Comparison of ENCODE assay signal across 1 cellular context in the genomic region with DNA sequence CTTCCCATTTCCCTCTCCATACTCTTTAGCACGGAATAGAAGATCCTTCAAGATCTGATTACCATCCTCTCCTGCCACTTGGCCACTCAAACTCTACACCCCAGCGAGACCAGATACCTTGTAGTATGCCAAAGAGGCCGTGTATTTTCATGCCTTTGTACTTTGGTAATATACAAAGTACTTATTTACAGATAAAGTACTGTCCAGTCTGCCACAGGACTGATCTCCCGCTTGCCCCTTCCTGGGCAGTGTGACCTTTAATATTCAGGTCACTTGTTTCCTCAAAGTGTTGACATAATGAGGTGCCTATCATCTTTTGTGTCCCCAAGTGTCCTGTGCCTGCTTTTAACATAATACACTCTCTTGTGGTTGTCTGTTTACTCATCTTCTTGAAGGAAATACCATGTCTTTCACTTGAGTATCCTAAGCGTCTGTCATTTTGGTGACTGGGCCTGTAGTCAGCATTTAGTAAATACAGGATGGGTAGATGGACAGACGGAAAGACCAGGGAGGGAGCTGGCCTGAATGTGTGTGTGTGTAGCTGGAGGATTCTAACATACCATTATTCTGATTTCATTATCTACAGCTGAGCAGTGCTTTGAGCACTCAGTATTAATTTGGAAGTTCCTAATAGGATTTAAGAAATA.
TF ChIP-seq lines count a peak whose summit lies in the region.

No MANE protein-coding gene starts in this region.

TF ChIP-seq in IMR-90, 13 proteins besides CTCF, POLR2A, EP300 and RAD21:
- TF ChIP-seq NFE2L2 (IDR thresholded peaks at IDR 0.05; ENCODE audit: low read depth, low read length) (no peak), MAFK (IDR thresholded peaks at IDR 0.05; ENCODE audit: low read depth, low read length) (no peak), BHLHE40 (IDR thresholded peaks at IDR 0.05; ENCODE audit: low read depth, low read length) (no peak), FOS (IDR thresholded peaks at IDR 0.05; ENCODE audit: low read depth, low read length) (no peak)
- TF ChIP-seq, protein P1, sequence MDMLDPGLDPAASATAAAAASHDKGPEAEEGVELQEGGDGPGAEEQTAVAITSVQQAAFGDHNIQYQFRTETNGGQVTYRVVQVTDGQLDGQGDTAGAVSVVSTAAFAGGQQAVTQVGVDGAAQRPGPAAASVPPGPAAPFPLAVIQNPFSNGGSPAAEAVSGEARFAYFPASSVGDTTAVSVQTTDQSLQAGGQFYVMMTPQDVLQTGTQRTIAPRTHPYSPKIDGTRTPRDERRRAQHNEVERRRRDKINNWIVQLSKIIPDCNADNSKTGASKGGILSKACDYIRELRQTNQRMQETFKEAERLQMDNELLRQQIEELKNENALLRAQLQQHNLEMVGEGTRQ (IDR thresholded peaks at IDR 0.05; ENCODE audit: low read depth, low read length) = no peak
TF ChIP-seq in IMR-90: peak in this region for 0.
